In the genomic region with DNA sequence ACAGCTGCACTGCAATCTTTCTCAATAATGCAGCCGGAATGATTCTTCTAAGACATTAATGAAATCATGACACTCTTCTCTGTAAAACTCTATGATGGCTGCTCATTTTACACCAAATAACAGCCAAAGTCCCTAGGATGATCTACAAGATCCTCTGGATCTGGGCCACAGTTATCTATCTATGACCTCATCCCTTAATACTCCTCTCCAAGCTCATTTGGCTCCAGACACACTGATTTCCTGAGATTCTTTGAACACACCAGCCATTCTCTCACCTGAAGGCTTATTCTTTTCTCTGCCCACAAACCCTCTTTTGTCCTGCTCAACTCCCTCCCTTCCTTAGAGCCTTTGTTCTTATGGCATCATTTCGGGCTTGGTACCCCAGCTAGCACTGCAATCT, we compare ENCODE assay signal across 18 cellular contexts.
DNase-seq lines count a peak whose midpoint lies in the region; ATAC-seq and TF ChIP-seq lines count a peak whose summit lies in the region.
"Had no signal": no experiment of that assay in that cellular context is flagged by ENCODE, and none has a peak within 500 bp of the region (broad histone marks: within the 10 kb centered on the region; RNA-seq: fewer than 3 reads in every experiment).

No MANE protein-coding gene starts in this region.

- H3K36me3 ChIP-seq in mammary epithelial cell (ENCODE audit: insufficient read depth, low read length) (no peaks in the 10 kb centered on the region), breast epithelium (no peaks in the 10 kb centered on the region), IMR-90 (ENCODE audit: control insufficient read depth, insufficient read depth, low read length) (no peaks in the 10 kb centered on the region), mesendoderm (ENCODE audit: control insufficient read depth, insufficient read depth, low read length) (no peaks in the 10 kb centered on the region)

- no peak overlapping the region for H4K8ac ChIP-seq in IMR-90 (ENCODE audit: low read depth in 2 of 2, low read length in 2 of 2)
- H4K8ac ChIP-seq in mesendoderm (ENCODE audit: low read depth, low read length) = no peak overlapping the region

- H3K4me1 ChIP-seq in mammary epithelial cell (ENCODE audit: insufficient read depth, low read length) = no peaks in the 10 kb centered on the region
- no peaks in the 10 kb centered on the region for H3K4me1 ChIP-seq in breast epithelium
- no peaks in the 10 kb centered on the region for H3K4me1 ChIP-seq in IMR-90 (ENCODE audit: control insufficient read depth, insufficient read depth, low read length)
- H3K4me1 ChIP-seq in mesendoderm (ENCODE audit: control insufficient read depth, low read depth, low read length) = no peaks in the 10 kb centered on the region

- H3K27ac ChIP-seq in mammary epithelial cell (ENCODE audit: insufficient read depth, low read depth, low read length) (no peak overlapping the region), breast epithelium (no peak overlapping the region), IMR-90 (ENCODE audit: insufficient read depth, low read length) (no peak overlapping the region), mesendoderm (ENCODE audit: low read depth, low read length) (no peak overlapping the region)

- TF ChIP-seq CTCF in mammary epithelial cell (conservative IDR thresholded peaks at IDR 0.05 in 1 of 2, IDR thresholded peaks at IDR 0.05 in 1 of 2; ENCODE audit: extremely low read depth in 1 of 2, insufficient read depth in 1 of 2, low read depth in 1 of 2, low read length in 2 of 2) (no peak), breast epithelium (IDR thresholded peaks at IDR 0.05) (no peak), IMR-90 (conservative IDR thresholded peaks at IDR 0.05; ENCODE audit: low read depth, low read length) (no peak), fibroblast of the aortic adventitia (IDR thresholded peaks at IDR 0.05; ENCODE audit: insufficient read depth, low read length) (no peak)

- H3K56ac ChIP-seq in IMR-90 (ENCODE audit: extremely low read depth, insufficient read depth, low read length) (no peak overlapping the region), mesendoderm (ENCODE audit: low read length) (no peak overlapping the region)

- no peak overlapping the region for H3K4me2 ChIP-seq in mammary epithelial cell (ENCODE audit: insufficient read depth, low read depth, low read length)
- H3K4me2 ChIP-seq in IMR-90 (ENCODE audit: low read depth, low read length) = no peak overlapping the region
- no peak overlapping the region for H3K4me2 ChIP-seq in mesendoderm (ENCODE audit: low read length)

- no peak overlapping the region for H4K5ac ChIP-seq in IMR-90 (ENCODE audit: low read depth, low read length)
- no peak overlapping the region for H4K5ac ChIP-seq in mesendoderm (ENCODE audit: low read length)

- H3K9me1 ChIP-seq in IMR-90 (ENCODE audit: insufficient read depth, low read length) = no peaks in the 10 kb centered on the region

- in situ Hi-C loops in mammary epithelial cell (cut with MboI; ENCODE audit: low sequenced_read_pairs in 2 of 2) = no loop called here
- in situ Hi-C loops in IMR-90 (cut with MboI; ENCODE audit: low sequenced_read_pairs) = no loop called here

- BruUV-seq in mammary epithelial cell (replicated peaks; lab: Mats Ljungman, UMichigan) (no TSS peak), IMR-90 (replicated peaks; lab: Mats Ljungman, UMichigan) (no TSS peak)

- no peak for TF ChIP-seq RAD21 in IMR-90 (IDR thresholded peaks at IDR 0.05; ENCODE audit: low read length)

- H2BK120ac ChIP-seq in IMR-90 (ENCODE audit: low read depth, low read length) (no peak overlapping the region), mesendoderm (ENCODE audit: low read depth, low read length) (no peak overlapping the region)

- H2BK20ac ChIP-seq in IMR-90 (ENCODE audit: low read depth, low read length) = no peak overlapping the region

- H3K23ac ChIP-seq in IMR-90 (ENCODE audit: low read depth, low read length) (no peak overlapping the region), mesendoderm (ENCODE audit: low read length) (no peak overlapping the region)

- CTCF ChIA-PET in mammary epithelial cell (lab: Charles Lee; ENCODE audit: low non-redundant PET) = no interaction called here
- CTCF ChIA-PET in IMR-90 (lab: Yijun Ruan, JAX) = no interaction called here

- H3K18ac ChIP-seq in IMR-90 (ENCODE audit: low read depth, low read length) (no peak overlapping the region), mesendoderm (ENCODE audit: low read length) (no peak overlapping the region)

- 36% methylated on average over 2 of the region's 2 CpGs for WGBS in mammary epithelial cell (ENCODE audit: low coverage, missing lambda C conversion rate)
- 61% methylated on average over 2 of the region's 2 CpGs; no CpG with 5 or more reads in 1 of the 2 experiments for WGBS in IMR-90 (ENCODE audit: extremely low coverage in 2 of 2, insufficient read length in 1 of 2), 2 experiments
- WGBS in mesendoderm (ENCODE audit: extremely low coverage, insufficient coverage, low lambda C conversion rate) = no CpG with 5 or more reads among the region's 2 CpGs

- H4K91ac ChIP-seq in IMR-90 (ENCODE audit: insufficient read depth, low read depth, low read length) = no peak overlapping the region

- intact Hi-C loops in mammary epithelial cell (cut with micrococcal nuclease) (no loop called here), breast epithelium (cut with DNase I; ENCODE audit: low total_unique reads) (no loop called here), IMR-90 (cut with micrococcal nuclease) (no loop called here)

- H2AK5ac ChIP-seq in IMR-90 (ENCODE audit: low read depth, low read length) (no peak overlapping the region), mesendoderm (ENCODE audit: low read length) (no peak overlapping the region)

- H3K4ac ChIP-seq in IMR-90 (ENCODE audit: low read depth, low read length) = no peak overlapping the region
- H3K4ac ChIP-seq in mesendoderm (ENCODE audit: low read depth, low read length) = no peak overlapping the region

- H3K14ac ChIP-seq in IMR-90 (replicated peaks; ENCODE audit: low read depth, low read length) = no peak overlapping the region

- H4K20me1 ChIP-seq in mammary epithelial cell (ENCODE audit: insufficient read depth, low read length) (no peaks in the 10 kb centered on the region), IMR-90 (ENCODE audit: insufficient read depth, low read length) (no peaks in the 10 kb centered on the region)

- H3K9me3 ChIP-seq in mammary epithelial cell (replicated peaks; ENCODE audit: insufficient read depth, low read length) = no peaks in the 10 kb centered on the region
- H3K9me3 ChIP-seq in breast epithelium = no peaks in the 10 kb centered on the region
- no peaks in the 10 kb centered on the region for H3K9me3 ChIP-seq in IMR-90 (ENCODE audit: control insufficient read depth, insufficient read depth, low read length)

- TF ChIP-seq POLR2A in breast epithelium (IDR thresholded peaks at IDR 0.05) (no peak), IMR-90 (IDR thresholded peaks at IDR 0.05; ENCODE audit: low read depth, low read length) (no peak)

- POLR2A ChIA-PET in IMR-90 (lab: Charles Lee; ENCODE audit: unreplicated experiment) = no interaction called here

- no peaks in the 10 kb centered on the region for H3K27me3 ChIP-seq in mammary epithelial cell (ENCODE audit: insufficient read depth, low read length)
- no peaks in the 10 kb centered on the region for H3K27me3 ChIP-seq in breast epithelium
- no peaks in the 10 kb centered on the region for H3K27me3 ChIP-seq in IMR-90 (ENCODE audit: control insufficient read depth, insufficient read depth, low read length)
- H3K27me3 ChIP-seq in mesendoderm (ENCODE audit: insufficient read depth, low read length, poor library complexity) = no peaks in the 10 kb centered on the region

- H2BK15ac ChIP-seq in IMR-90 (ENCODE audit: low read depth, low read length) (no peak overlapping the region), mesendoderm (replicated peaks; ENCODE audit: low read depth) (no peak overlapping the region)

- peak overlapping the region; percentile 77 for H2AFZ ChIP-seq in mammary epithelial cell (ENCODE audit: low read depth, low read length)
- no peak overlapping the region for H2AFZ ChIP-seq in IMR-90 (replicated peaks; ENCODE audit: low read length, poor library complexity)

- DNase-seq in mammary epithelial cell = no peak
- DNase-seq in breast epithelium (ENCODE audit: low spot score in 2 of 2) = no peak
- DNase-seq in IMR-90 = peak; percentile 16
- peak; percentile 4 for DNase-seq in fibroblast of the aortic adventitia (ENCODE audit: low read depth)
- peak; percentile 8 for DNase-seq in mesendoderm
- DNase-seq: C1 segment of cervical spinal cord; Calu3; CD4-positive, alpha-beta memory T cell; COR-L47; DMS53; DMS79 treated with DMSO at 0.1 percent for 48 hours; GF-D8; GOT3; H7; HCEC 1CT had no signal

- dilution Hi-C loops in mammary epithelial cell (cut with HindIII; ENCODE audit: low sequenced_read_pairs) = no loop called here
- dilution Hi-C loops in IMR-90 (cut with HindIII; ENCODE audit: low sequenced_read_pairs, unreplicated experiment) = no loop called here

- no peak overlapping the region for H2BK5ac ChIP-seq in IMR-90 (ENCODE audit: low read depth, low read length, poor library complexity, severe bottlenecking)
- no peak overlapping the region for H2BK5ac ChIP-seq in mesendoderm (ENCODE audit: low read length)

- H3K9ac ChIP-seq in mammary epithelial cell (ENCODE audit: insufficient read depth, low read length) (no peak overlapping the region), IMR-90 (ENCODE audit: low read depth, low read length) (no peak overlapping the region), mesendoderm (ENCODE audit: low read length) (no peak overlapping the region)

- H3K79me1 ChIP-seq in IMR-90 (ENCODE audit: low read depth in 1 of 2, low read length in 2 of 2) (no peaks in the 10 kb centered on the region), mesendoderm (ENCODE audit: low read length) (no peaks in the 10 kb centered on the region)

- H2AK9ac ChIP-seq in IMR-90 (replicated peaks; ENCODE audit: low read depth, low read length, poor library complexity) = no peak overlapping the region

- H3K79me2 ChIP-seq in mammary epithelial cell (ENCODE audit: insufficient read depth, low read length) (no peaks in the 10 kb centered on the region), mesendoderm (ENCODE audit: control insufficient read depth, insufficient read depth, low read length) (no peaks in the 10 kb centered on the region)

- H3K4me3 ChIP-seq in mammary epithelial cell (replicated peaks in 1 of 3; ENCODE audit: insufficient read depth in 1 of 3, low read depth in 2 of 3, low read length in 3 of 3) (no peak overlapping the region), breast epithelium (no peak overlapping the region), IMR-90 (ENCODE audit: insufficient read depth, low read depth, low read length) (no peak overlapping the region), fibroblast of the aortic adventitia (ENCODE audit: low read depth, low read length) (no peak overlapping the region), mesendoderm (ENCODE audit: low read length) (no peak overlapping the region)

- ATAC-seq in IMR-90 (ENCODE audit: low read depth) (no peak), HG03439 (IDR thresholded peaks at IDR 0.05; ENCODE audit: unreplicated experiment) (no peak), HG03108 (IDR thresholded peaks at IDR 0.05; ENCODE audit: unreplicated experiment) (no peak), GM18868 (IDR thresholded peaks at IDR 0.05; ENCODE audit: unreplicated experiment) (no peak)

TF ChIP-seq in IMR-90, 13 proteins besides CTCF, POLR2A, EP300 and RAD21 (continues in another document):
- TF ChIP-seq NFE2L2 (IDR thresholded peaks at IDR 0.05; ENCODE audit: low read depth, low read length) (no peak), RFX5 (IDR thresholded peaks at IDR 0.05; ENCODE audit: low read depth, low read length) (no peak)

Comparison
In these comparisons a context has a peak if more than half of its experiments do, and no peak if none do; other contexts are left out.
1. DNase-seq: peak in IMR-90 (single experiment), fibroblast of the aortic adventitia (single experiment) and mesendoderm (single experiment); none in mammary epithelial cell (single experiment) and breast epithelium (0 of 2).